ENCODE assay signal across 9 cellular contexts in the genomic region with DNA sequence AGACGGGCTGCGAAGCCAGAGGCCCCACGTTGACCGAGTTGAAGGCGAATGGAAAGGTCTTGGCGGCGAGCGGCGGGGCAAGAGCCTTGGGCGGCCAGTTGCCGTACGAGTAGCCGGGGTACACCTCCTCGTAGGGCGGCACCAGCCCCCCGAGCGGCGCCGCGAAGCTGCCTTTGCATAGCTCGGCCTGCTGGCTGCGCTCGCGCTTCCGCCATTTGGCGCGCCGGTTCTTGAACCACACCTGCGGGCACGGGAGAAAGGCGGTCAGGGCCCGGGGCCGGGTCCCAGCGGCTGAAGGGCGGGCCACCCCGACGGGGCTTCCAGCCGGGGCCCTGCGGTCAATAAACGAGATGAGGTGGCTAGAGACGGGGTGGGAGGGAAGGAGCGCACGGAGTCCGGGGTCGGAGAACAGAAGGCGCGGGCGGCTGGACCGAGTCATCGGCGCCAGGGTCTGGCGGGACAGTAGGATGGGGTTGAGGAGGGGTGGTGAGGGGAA. TPM values are rescaled to one million over a fixed set of nuclear protein-coding genes. Genes with fewer than 3 reads are reported as not detected.
DNase-seq lines count a peak whose midpoint lies in the region; ATAC-seq lines count a peak whose summit lies in the region.
"Had no signal": no experiment of that assay in that cellular context is flagged by ENCODE, and none has a peak within 500 bp of the region (broad histone marks: within the 10 kb centered on the region; RNA-seq: fewer than 3 reads in every experiment).

No MANE protein-coding gene starts in this region.

- H3K27ac Mint-ChIP-seq in activated naive CD4-positive, alpha-beta T cell treated with anti-CD3 and anti-CD28 coated beads, Interleukin-2, amount 10 ng/mL, durations not matched to agents 7 days and 5 days: no peak overlapping the region

- H3K27ac ChIP-seq in right cardiac atrium (ENCODE audit: low read length): no peak overlapping the region

- no peaks in the 10 kb centered on the region for H3K36me3 ChIP-seq in ES-I3 (ENCODE audit: insufficient read depth, low read length)

- no peaks in the 10 kb centered on the region for H3K36me3 Mint-ChIP-seq in activated naive CD4-positive, alpha-beta T cell treated with anti-CD3 and anti-CD28 coated beads, Interleukin-2, amount 10 ng/mL, durations not matched to agents 7 days and 5 days

- intact Hi-C loops in right cardiac atrium (cut with DNase I): loop anchor here in 3 of 4 donors (2.0 to 10.0 kb wide), 3 partner anchors 121 to 354 kb away; no protein-coding TSS in a partner anchor

- H3K4me3 Mint-ChIP-seq in activated naive CD4-positive, alpha-beta T cell treated with anti-CD3 and anti-CD28 coated beads, Interleukin-2, amount 10 ng/mL, durations not matched to agents 7 days and 5 days: peak overlapping the region; percentile 61

- no peaks in the 10 kb centered on the region for H3K4me1 ChIP-seq in ES-I3 (ENCODE audit: insufficient read depth, low read length)
- H3K4me1 ChIP-seq in right cardiac atrium (ENCODE audit: control insufficient read depth, insufficient read depth, low read length): peaks cover 4% of the 10 kb centered on the region

- peaks cover 93% of the 10 kb centered on the region for H3K27me3 Mint-ChIP-seq in activated naive CD4-positive, alpha-beta T cell treated with anti-CD3 and anti-CD28 coated beads, Interleukin-2, amount 10 ng/mL, durations not matched to agents 7 days and 5 days

- CTCF ChIA-PET in activated naive CD4-positive, alpha-beta T cell treated with anti-CD3 and anti-CD28 coated beads, Interleukin-2, amount 10 ng/mL, durations not matched to agents 7 days and 5 days (lab: Charles Lee): interaction anchor here (0.8 to 17.6 kb wide), 42 partner anchors 9 to 369 kb away, joined by 3 to 693 read pairs (median 5); a partner anchor contains a TSS

- H3K9me3 ChIP-seq in ES-I3 (ENCODE audit: control insufficient read depth, insufficient read depth, low read length) (no peaks in the 10 kb centered on the region), right cardiac atrium (ENCODE audit: control insufficient read depth, low read length) (no peaks in the 10 kb centered on the region)

- peak overlapping the region; percentile 45 for H3K4me3 ChIP-seq in right cardiac atrium (ENCODE audit: low read length)
- H3K4me3 ChIP-seq in skeletal muscle cell (ENCODE audit: low read depth, low read length): peak overlapping the region; percentile 47

- ATAC-seq in right cardiac atrium (no peak), HG02970 (IDR thresholded peaks at IDR 0.05; ENCODE audit: low FRiP score, unreplicated experiment) (no peak)

- peaks cover 29% of the 10 kb centered on the region for H3K4me1 Mint-ChIP-seq in activated naive CD4-positive, alpha-beta T cell treated with anti-CD3 and anti-CD28 coated beads, Interleukin-2, amount 10 ng/mL, durations not matched to agents 7 days and 5 days

- WGBS in right cardiac atrium: under 1% methylated on average over 52 of the region's 52 CpGs

- peak overlapping the region; percentile 61; the same call in 1 of the 2 replicates for H3K9ac ChIP-seq in ES-I3 (ENCODE audit: low read depth, low read length)

- no peaks in the 10 kb centered on the region for H3K9me3 Mint-ChIP-seq in activated naive CD4-positive, alpha-beta T cell treated with anti-CD3 and anti-CD28 coated beads, Interleukin-2, amount 10 ng/mL, durations not matched to agents 7 days and 5 days

- no peaks in the 10 kb centered on the region for H3K27me3 ChIP-seq in right cardiac atrium (ENCODE audit: control insufficient read depth, insufficient read depth)

- DNase-seq in NCI-H510A (lab: John Stamatoyannopoulos, UW): peak; percentile 32
- peak; percentile 65 for DNase-seq in activated naive CD4-positive, alpha-beta T cell treated with anti-CD3 and anti-CD28 coated beads, Interleukin-2, amount 10 ng/mL, durations not matched to agents 7 days and 5 days
- peak in 2 of 3 donors; percentile 59 to 69 for DNase-seq in right cardiac atrium
- no peak for DNase-seq in skeletal muscle cell (ENCODE audit: low read depth)
- DNase-seq in superior temporal gyrus (ENCODE audit: extremely low spot score): no peak
- DNase-seq in midbrain (lab: John Stamatoyannopoulos, UW): no peak

RNA-seq across cellular contexts. Expression of a gene that starts 4.8 kb away (rescaled TPM):
- under 1 TPM; 0.17 to 0.56 (median 0.32) TPM for total RNA-seq in right cardiac atrium
- 0.18 TPM for polyA plus RNA-seq in right cardiac atrium

RNA-seq across cellular contexts. Expression of a gene that starts 10.4 kb away (rescaled TPM):
- under 1 TPM; 0.25 to 0.82 (median 0.29) TPM for total RNA-seq in right cardiac atrium
- polyA plus RNA-seq in right cardiac atrium: 0.52 TPM
- total RNA-seq: RPMI7951 had no signal

RNA-seq across cellular contexts. Expression of a gene that starts 14.4 kb away (rescaled TPM):
- 10 to 100 TPM; 34.9 to 43.3 (median 36.9) TPM for total RNA-seq in right cardiac atrium
- polyA plus RNA-seq in right cardiac atrium: 17.2 TPM

Comparison
In these comparisons a context has a peak if more than half of its experiments do, and no peak if none do; other contexts are left out.
1. DNase-seq: peak in NCI-H510A (single experiment), activated naive CD4-positive, alpha-beta T cell treated with anti-CD3 and anti-CD28 coated beads, Interleukin-2, amount 10 ng/mL, durations not matched to agents 7 days and 5 days (single experiment) and right cardiac atrium (2 of 3); none in skeletal muscle cell (single experiment), superior temporal gyrus (single experiment) and midbrain (single experiment).